In genomic region chr2:183125659-183126341, GRCh38 we compare ENCODE assay signal across 9 cellular contexts. TPM values are rescaled to one million over a fixed set of nuclear protein-coding genes. Genes with fewer than 3 reads are reported as not detected.
DNase-seq lines count a peak whose midpoint lies in the region; ATAC-seq and TF ChIP-seq lines count a peak whose summit lies in the region.
"Had no signal": no experiment of that assay in that cellular context is flagged by ENCODE, and none has a peak within 500 bp of the region (broad histone marks: within the 10 kb centered on the region; RNA-seq: fewer than 3 reads in every experiment).

No MANE protein-coding gene starts in this region.

- H3K9ac ChIP-seq in colonic mucosa (ENCODE audit: low read depth in 2 of 2, low read length in 2 of 2) (no peak overlapping the region), neural progenitor cell (no peak overlapping the region)

- intact Hi-C loops in colonic mucosa (cut with DNase I), result no loop called here

- no peak overlapping the region for H2AFZ ChIP-seq in neural progenitor cell (replicated peaks)

- H3K79me2 ChIP-seq in neural progenitor cell (ENCODE audit: low read depth), result peaks cover 65% of the 10 kb centered on the region

- no peaks in the 10 kb centered on the region for H3K27me3 Mint-ChIP-seq in neural progenitor cell (ENCODE audit: insufficient read depth, low read depth)

- peaks cover under 1% of the 10 kb centered on the region for H4K20me1 ChIP-seq in neural progenitor cell (ENCODE audit: low read depth)

- DNase-seq in GM12864 (ENCODE audit: low read depth) (no peak), MG63 (no peak), colonic mucosa (no peak), neural progenitor cell (ENCODE audit: low spot score) (no peak), pons (ENCODE audit: low spot score) (no peak), GM19240 (ENCODE audit: insufficient read length, low spot score) (no peak), NCI-H128 (lab: John Stamatoyannopoulos, UW; ENCODE audit: unreplicated experiment) (no peak)
- DNase-seq: NCI-H226 had no signal

- peak overlapping the region; percentile 95 for H3K4me2 ChIP-seq in neural progenitor cell

- H3K4me3 Mint-ChIP-seq in neural progenitor cell, result peak overlapping the region; percentile 96

- no peaks in the 10 kb centered on the region for H3K9me3 ChIP-seq in MG63
- H3K9me3 ChIP-seq in colonic mucosa, result no peaks in the 10 kb centered on the region
- H3K9me3 ChIP-seq in neural progenitor cell (ENCODE audit: low read depth), result no peaks in the 10 kb centered on the region

- H3K27me3 ChIP-seq in MG63 (no peaks in the 10 kb centered on the region), colonic mucosa (no peaks in the 10 kb centered on the region), neural progenitor cell (no peaks in the 10 kb centered on the region)

- no peak for TF ChIP-seq CTCF in GM12864 (IDR thresholded peaks at IDR 0.05; ENCODE audit: low read depth, low read length, missing control alignments)
- TF ChIP-seq CTCF in colonic mucosa (IDR thresholded peaks at IDR 0.05), result no peak
- no peak for TF ChIP-seq CTCF in neural progenitor cell (IDR thresholded peaks at IDR 0.05)

- no peak for ATAC-seq in HG02623 (IDR thresholded peaks at IDR 0.05; ENCODE audit: unreplicated experiment)

- H3K4me3 ChIP-seq in GM12864 (ENCODE audit: low read depth, low read length) (peak overlapping the region; percentile 75), MG63 (peak overlapping the region; percentile 90), colonic mucosa (peak overlapping the region; percentile 85), neural progenitor cell (peak overlapping the region; percentile 81)

- H3K27ac ChIP-seq in colonic mucosa (no peak overlapping the region), neural progenitor cell (no peak overlapping the region)

- H3K27ac Mint-ChIP-seq in neural progenitor cell, result peak overlapping the region; percentile 21

- H3F3A ChIP-seq in neural progenitor cell (ENCODE audit: low read depth), result peaks cover 8% of the 10 kb centered on the region

- no peaks in the 10 kb centered on the region for H3K9me3 Mint-ChIP-seq in neural progenitor cell

- H3K4me1 ChIP-seq in colonic mucosa, result peaks cover 8% of the 10 kb centered on the region
- peaks cover 18% of the 10 kb centered on the region for H3K4me1 ChIP-seq in neural progenitor cell

- H3K36me3 ChIP-seq in MG63 (peaks cover 17% of the 10 kb centered on the region), colonic mucosa (no peaks in the 10 kb centered on the region), neural progenitor cell (no peaks in the 10 kb centered on the region)

- H3K4me1 Mint-ChIP-seq in neural progenitor cell, result peaks cover 23% of the 10 kb centered on the region

- H3K36me3 Mint-ChIP-seq in neural progenitor cell, result no peaks in the 10 kb centered on the region

RNA-seq across cellular contexts. Expression of gene NUP35, which starts 1.6 kb away (rescaled TPM):
- total RNA-seq in MG63 (2014; rRNA removed; shearing (Covaris generic); ENCODE audit: low replicate concordance), result 25.7 and 31.1 TPM in 2 replicates
- total RNA-seq in colonic mucosa (10 to 100 TPM; 11.3 to 19.1 TPM), neural progenitor cell (ENCODE audit: low replicate concordance) (32.9 and 53.3 TPM in 2 replicates)

RNA-seq across cellular contexts. Expression of gene DUSP19, which starts 47.3 kb away (rescaled TPM):
- total RNA-seq in MG63 (2014; rRNA removed; shearing (Covaris generic); ENCODE audit: low replicate concordance), result 0.69 and 0.86 TPM in 2 replicates
- 1 to 10 TPM; 2.0 to 2.5 TPM for total RNA-seq in colonic mucosa
- total RNA-seq in neural progenitor cell (ENCODE audit: low replicate concordance), result 3.5 and 6.7 TPM in 2 replicates
